Comparison of ENCODE assay signal across 8 cellular contexts in genomic region chr5:172860520-172861443, GRCh38. TPM values are rescaled to one million over a fixed set of nuclear protein-coding genes. Genes with fewer than 3 reads are reported as not detected.
DNase-seq lines count a peak whose midpoint lies in the region; ATAC-seq and TF ChIP-seq lines count a peak whose summit lies in the region.
"Had no signal": no experiment of that assay in that cellular context is flagged by ENCODE, and none has a peak within 500 bp of the region (broad histone marks: within the 10 kb centered on the region; RNA-seq: fewer than 3 reads in every experiment).

No MANE protein-coding gene starts in this region.

- H3K9me3 ChIP-seq in Peyer's patch = no peaks in the 10 kb centered on the region
- no peaks in the 10 kb centered on the region for H3K9me3 ChIP-seq in esophagus muscularis mucosa
- no peaks in the 10 kb centered on the region for H3K9me3 ChIP-seq in mucosa of stomach (ENCODE audit: control insufficient read depth, low read length)
- no peaks in the 10 kb centered on the region for H3K9me3 ChIP-seq in upper lobe of right lung

- DNase-seq in Peyer's patch (peak in 1 of 3 donors; percentile 72), esophagus muscularis mucosa (ENCODE audit: extremely low spot score) (peak; percentile 98), upper lobe of right lung (peak; percentile 89), iPS-NIHi7 (ENCODE audit: extremely low spot score) (no peak)

- peak overlapping the region; percentile 16 for H3K9ac ChIP-seq in mucosa of stomach (ENCODE audit: low read length)

- H3K4me3 ChIP-seq in Peyer's patch (peak overlapping the region in 1 of 4 donors; percentile 6), esophagus muscularis mucosa (peak overlapping the region; percentile 19 to 40 (median 22)), mucosa of stomach (ENCODE audit: low read length) (no peak overlapping the region), upper lobe of right lung (no peak overlapping the region)
- H3K4me3 ChIP-seq: SK-N-MC had no signal

- H3K27ac ChIP-seq in Peyer's patch = peak overlapping the region; percentile 60 to 91 (median 84)
- peak overlapping the region; percentile 86 to 91 (median 90) for H3K27ac ChIP-seq in esophagus muscularis mucosa (replicated peaks in 1 of 4)
- H3K27ac ChIP-seq in upper lobe of right lung = peak overlapping the region; percentile 90
- H3K27ac ChIP-seq: SK-N-MC had no signal

- peaks cover 4 to 54% (median 18%) of the 10 kb centered on the region in 4 donors for H3K4me1 ChIP-seq in Peyer's patch
- peaks cover 72 to 93% (median 90%) of the 10 kb centered on the region in 4 donors for H3K4me1 ChIP-seq in esophagus muscularis mucosa
- peaks cover 64% of the 10 kb centered on the region for H3K4me1 ChIP-seq in mucosa of stomach (ENCODE audit: control insufficient read depth, insufficient read depth, low read length)
- H3K4me1 ChIP-seq in upper lobe of right lung = peaks cover 62% of the 10 kb centered on the region

- ATAC-seq in upper lobe of right lung = peak; percentile 88
- no peak for ATAC-seq in HG02938 (IDR thresholded peaks at IDR 0.05; ENCODE audit: unreplicated experiment)
- no peak for ATAC-seq in HG03457 (IDR thresholded peaks at IDR 0.05; ENCODE audit: unreplicated experiment)

- no peak for TF ChIP-seq POLR2A in Peyer's patch (IDR thresholded peaks at IDR 0.05)
- TF ChIP-seq POLR2A in esophagus muscularis mucosa (IDR thresholded peaks at IDR 0.05; ENCODE audit: low read depth) = no peak

- TF ChIP-seq EP300 in esophagus muscularis mucosa (IDR thresholded peaks at IDR 0.05) = no peak

- H3K27me3 ChIP-seq in Peyer's patch = no peaks in the 10 kb centered on the region
- no peaks in the 10 kb centered on the region for H3K27me3 ChIP-seq in esophagus muscularis mucosa
- H3K27me3 ChIP-seq in mucosa of stomach (ENCODE audit: control insufficient read depth, insufficient read depth, low read length) = no peaks in the 10 kb centered on the region
- H3K27me3 ChIP-seq in upper lobe of right lung = no peaks in the 10 kb centered on the region

- 30% methylated on average over 14 of the region's 24 CpGs for WGBS in esophagus muscularis mucosa

- intact Hi-C loops in esophagus muscularis mucosa (cut with DNase I) = loop anchor here (10.0 kb wide), 1 partner anchor 146 kb away; no protein-coding TSS in a partner anchor
- intact Hi-C loops in upper lobe of right lung (cut with DNase I) = loop anchor here (10.0 kb wide), 1 partner anchor 86 kb away; the partner anchor contains the start of gene DUSP1

- TF ChIP-seq CTCF in Peyer's patch (IDR thresholded peaks at IDR 0.05) (no peak), esophagus muscularis mucosa (IDR thresholded peaks at IDR 0.05) (peak in 1 of 3 experiments; percentile 12), upper lobe of right lung (IDR thresholded peaks at IDR 0.05) (no peak)

- no peaks in the 10 kb centered on the region for H3K36me3 ChIP-seq in Peyer's patch
- peaks cover 0 to 6% (median 0%) of the 10 kb centered on the region in 4 donors for H3K36me3 ChIP-seq in esophagus muscularis mucosa
- no peaks in the 10 kb centered on the region for H3K36me3 ChIP-seq in mucosa of stomach (ENCODE audit: control insufficient read depth, insufficient read depth, low read length)
- no peaks in the 10 kb centered on the region for H3K36me3 ChIP-seq in upper lobe of right lung

RNA-seq across cellular contexts. Expression of gene ERGIC1, which starts 26.7 kb away (rescaled TPM):
- total RNA-seq in Peyer's patch = 100 to 1,000 TPM; 113 to 180 (median 143) TPM
- 100 to 1,000 TPM; 105 to 161 (median 145) TPM for total RNA-seq in esophagus muscularis mucosa
- total RNA-seq in upper lobe of right lung = 186 TPM

Comparison
In these comparisons a context has a peak if more than half of its experiments do, and no peak if none do; other contexts are left out.
1. H3K4me3 ChIP-seq: peak in esophagus muscularis mucosa (4 of 4); none in mucosa of stomach (single experiment) and upper lobe of right lung (single experiment).
2. Peak in every context shown above with its lines, with median percentiles within 50 percentile points of each other: H3K27ac ChIP-seq.